ENCODE assay signal across 31 cellular contexts in genomic region chr12:109808876-109809646, GRCh38. TPM values are rescaled to one million over a fixed set of nuclear protein-coding genes. Genes with fewer than 3 reads are reported as not detected.
DNase-seq lines count a peak whose midpoint lies in the region; ATAC-seq, FAIRE-seq and TF ChIP-seq lines count a peak whose summit lies in the region.
"Had no signal": no experiment of that assay in that cellular context is flagged by ENCODE, and none has a peak within 500 bp of the region (broad histone marks: within the 10 kb centered on the region; RNA-seq: fewer than 3 reads in every experiment).

No MANE protein-coding gene starts in this region.

- H3K9me3 Mint-ChIP-seq in MCF 10A (ENCODE audit: unreplicated experiment), result no peaks in the 10 kb centered on the region
- H3K9me3 Mint-ChIP-seq: CD4-positive, alpha-beta memory T cell; CD4-positive, CD25-positive, alpha-beta regulatory T cell; CD8-positive, alpha-beta memory T cell had no signal

- H3K36me3 Mint-ChIP-seq in MCF 10A (ENCODE audit: insufficient read depth, unreplicated experiment), result no peaks in the 10 kb centered on the region
- H3K36me3 Mint-ChIP-seq: CD14-positive monocyte; CD4-positive, alpha-beta memory T cell; CD4-positive, CD25-positive, alpha-beta regulatory T cell; CD8-positive, alpha-beta memory T cell had no signal

- no peaks in the 10 kb centered on the region for H3K9me2 ChIP-seq in GM23248 (ENCODE audit: insufficient read depth)

- H4K20me1 ChIP-seq in K562 (replicated peaks; ENCODE audit: control insufficient read depth, insufficient read depth, low read length), result peaks cover 6% of the 10 kb centered on the region; the same call in 1 of the 2 replicates
- peaks cover 0 to 15% of the 10 kb centered on the region in 2 experiments for H4K20me1 ChIP-seq in H1 (replicated peaks in 1 of 2; ENCODE audit: control insufficient read depth in 1 of 2, insufficient read depth in 2 of 2, low read length in 2 of 2)
- H4K20me1 ChIP-seq in GM23248 (ENCODE audit: insufficient read depth), result no peaks in the 10 kb centered on the region
- H4K20me1 ChIP-seq: BLaER1 had no signal

- H3K36me3 ChIP-seq in K562 (ENCODE audit: control insufficient read depth, insufficient read depth, low read length), result no peaks in the 10 kb centered on the region
- no peaks in the 10 kb centered on the region for H3K36me3 ChIP-seq in H1 (ENCODE audit: control insufficient read depth in 2 of 4, insufficient read depth in 4 of 4, low read length in 3 of 4)
- H3K36me3 ChIP-seq in neuronal stem cell (replicated peaks in 1 of 2; ENCODE audit: control insufficient read depth in 2 of 2, insufficient read depth in 2 of 2, low read length in 2 of 2), result no peaks in the 10 kb centered on the region
- H3K36me3 ChIP-seq in GM23248 (ENCODE audit: low read depth), result no peaks in the 10 kb centered on the region
- H3K36me3 ChIP-seq: BE2C, BLaER1 had no signal

- no peak overlapping the region for H3K18ac ChIP-seq in H1 (ENCODE audit: extremely low read depth, low read length)
- no peak overlapping the region for H3K18ac ChIP-seq in neuronal stem cell (ENCODE audit: low read length)

- H3K27me3 ChIP-seq in K562 (ENCODE audit: control insufficient read depth in 2 of 2, insufficient read depth in 2 of 2, low read length in 2 of 2) (peaks cover 2 to 8% of the 10 kb centered on the region in 2 experiments; a peak in 2 of 5 replicates), H1 (replicated peaks in 1 of 4; ENCODE audit: control insufficient read depth in 3 of 4, extremely low read depth in 1 of 4, insufficient read depth in 3 of 4, low read length in 3 of 4) (no peaks in the 10 kb centered on the region), neuronal stem cell (ENCODE audit: control insufficient read depth in 3 of 3, insufficient read depth in 3 of 3, low read depth in 1 of 3, low read length in 3 of 3) (no peaks in the 10 kb centered on the region), GM23248 (replicated peaks; ENCODE audit: insufficient read depth) (no peaks in the 10 kb centered on the region)
- H3K27me3 ChIP-seq: BE2C, BLaER1 had no signal

- H3K9ac ChIP-seq in K562 (ENCODE audit: insufficient read depth in 1 of 2, low read depth in 2 of 2, low read length in 2 of 2), result no peak overlapping the region
- H3K9ac ChIP-seq in H1 (replicated peaks in 1 of 4; ENCODE audit: extremely low read depth in 1 of 4, low read depth in 3 of 4, low read length in 3 of 4), result no peak overlapping the region
- H3K9ac ChIP-seq in neuronal stem cell (ENCODE audit: low read depth, low read length, poor library complexity), result peak overlapping the region; percentile 9
- H3K9ac ChIP-seq in GM23248, result no peak overlapping the region
- H3K9ac ChIP-seq: BLaER1 had no signal

- no peaks in the 10 kb centered on the region; a peak in 1 of 5 replicates for H3K4me1 ChIP-seq in K562 (replicated peaks in 1 of 2; ENCODE audit: control insufficient read depth in 2 of 2, insufficient read depth in 2 of 2, low read length in 2 of 2)
- H3K4me1 ChIP-seq in H1 (replicated peaks in 1 of 4; ENCODE audit: control insufficient read depth in 3 of 4, insufficient read depth in 4 of 4, low read length in 3 of 4), result no peaks in the 10 kb centered on the region
- H3K4me1 ChIP-seq in neuronal stem cell (ENCODE audit: control insufficient read depth in 2 of 2, insufficient read depth in 1 of 2, low read depth in 1 of 2, low read length in 2 of 2), result no peaks in the 10 kb centered on the region
- no peaks in the 10 kb centered on the region for H3K4me1 ChIP-seq in GM23248 (ENCODE audit: insufficient read depth)
- H3K4me1 ChIP-seq: BE2C, BLaER1 had no signal

- no peaks in the 10 kb centered on the region; the same call in 1 of the 2 replicates for H3K79me1 ChIP-seq in H1 (ENCODE audit: low read depth, low read length)
- H3K79me1 ChIP-seq in neuronal stem cell (ENCODE audit: low read depth, low read length), result no peaks in the 10 kb centered on the region

- H4K5ac ChIP-seq in H1 (ENCODE audit: insufficient read length, low read depth, low read length), result no peak overlapping the region

- H3K9me1 ChIP-seq in K562 (ENCODE audit: control insufficient read depth, insufficient read depth, low read length), result no peaks in the 10 kb centered on the region

- POLR2A ChIA-PET in K562 (lab: Yijun Ruan, JAX) (no interaction called here), H1 (lab: Charles Lee; ENCODE audit: partially characterized antibody) (no interaction called here), MCF 10A (lab: Yijun Ruan, JAX) (interaction anchor here (0.6 to 1.4 kb wide), 3 partner anchors 10 to 36 kb away, joined by 3 to 5 read pairs (median 3); no protein-coding TSS in a partner anchor)

- H2AK5ac ChIP-seq in H1 (ENCODE audit: low read depth, low read length) (no peak overlapping the region), neuronal stem cell (ENCODE audit: low read depth, low read length) (no peak overlapping the region)

- TF ChIP-seq POLR2A in K562 (conservative IDR thresholded peaks at IDR 0.05), result no peak
- no peak for TF ChIP-seq POLR2A in H1 (IDR thresholded peaks at IDR 0.05; ENCODE audit: control extremely low read depth in 1 of 2, low read depth in 2 of 2, low read length in 2 of 2)

- no peak overlapping the region for H3K4me3 Mint-ChIP-seq in MCF 10A (ENCODE audit: unreplicated experiment)
- H3K4me3 Mint-ChIP-seq: CD14-positive monocyte; CD4-positive, alpha-beta memory T cell; CD4-positive, CD25-positive, alpha-beta regulatory T cell; CD8-positive, alpha-beta memory T cell had no signal

- no peak overlapping the region for H3K27ac Mint-ChIP-seq in MCF 10A (ENCODE audit: low read depth, unreplicated experiment)
- H3K27ac Mint-ChIP-seq: CD14-positive monocyte; CD4-positive, alpha-beta memory T cell; CD4-positive, CD25-positive, alpha-beta regulatory T cell; CD8-positive, alpha-beta memory T cell had no signal

- H3K4me2 ChIP-seq in K562 (ENCODE audit: insufficient read depth, low read length) (no peak overlapping the region), H1 (ENCODE audit: insufficient read depth in 1 of 2, low read depth in 2 of 2, low read length in 2 of 2) (no peak overlapping the region), neuronal stem cell (ENCODE audit: insufficient read depth, low read length, poor library complexity, severe bottlenecking) (no peak overlapping the region), GM23248 (ENCODE audit: unreplicated experiment) (no peak overlapping the region)
- H3K4me2 ChIP-seq: BLaER1 had no signal

- no peak overlapping the region for H3K23ac ChIP-seq in H1 (ENCODE audit: insufficient read length)
- H3K23ac ChIP-seq in neuronal stem cell (ENCODE audit: low read depth, low read length, poor library complexity), result no peak overlapping the region

- DNase-seq in HTR-8/SVneo (ENCODE audit: insufficient read length, low spot score) (no peak), K562 (ENCODE audit: extremely low read depth in 1 of 4, low spot score in 3 of 4) (no peak), H1 (ENCODE audit: low read depth in 1 of 2, low spot score in 2 of 2) (no peak), neuronal stem cell (ENCODE audit: low spot score) (no peak), GM23248 (no peak), amygdala (lab: John Stamatoyannopoulos, UW) (no peak), MCF 10A (ENCODE audit: unreplicated experiment) (no peak)
- DNase-seq: 8988T; ACHN; BE2C; C1 segment of cervical spinal cord; CD4-positive, alpha-beta memory T cell; CD4-positive, CD25-positive, alpha-beta regulatory T cell; CD8-positive, alpha-beta memory T cell; COR-L47; DMS 273 treated with DMSO at 0.1 percent for 48 hours; DMS153; DMS53; DMS79; DND-41; EL; GDM1 had no signal

- peak overlapping the region; percentile 97 for H3K56ac ChIP-seq in H1 (replicated peaks; ENCODE audit: insufficient read length, low read depth, low read length)

- H3F3A ChIP-seq in GM23248 (ENCODE audit: insufficient read depth), result no peaks in the 10 kb centered on the region

- no peak overlapping the region for H3K27ac ChIP-seq in K562 (ENCODE audit: extremely low read depth, low read depth, low read length)
- H3K27ac ChIP-seq in H1 (ENCODE audit: low read depth, low read length), result no peak overlapping the region
- H3K27ac ChIP-seq in neuronal stem cell (replicated peaks; ENCODE audit: low read length), result no peak overlapping the region
- H3K27ac ChIP-seq in GM23248, result no peak overlapping the region
- H3K27ac ChIP-seq: BLaER1 had no signal

- H2BK15ac ChIP-seq in H1 (ENCODE audit: low read length) (no peak overlapping the region), neuronal stem cell (ENCODE audit: low read length) (no peak overlapping the region)

- H2BK120ac ChIP-seq in H1 (replicated peaks; ENCODE audit: low read depth, low read length), result no peak overlapping the region
- H2BK120ac ChIP-seq in neuronal stem cell (ENCODE audit: low read depth, low read length), result no peak overlapping the region

- H3K9me3 ChIP-seq in K562 (replicated peaks; ENCODE audit: control insufficient read depth, insufficient read depth, low read depth, low read length), result no peaks in the 10 kb centered on the region
- H3K9me3 ChIP-seq in H1 (ENCODE audit: insufficient read depth in 2 of 2, low read depth in 1 of 2, low read length in 1 of 2), result 0 out of 4 replicates have a peak, but pooled peaks cover 0 to 5% of the 10 kb centered on the region in 2 experiments
- no peaks in the 10 kb centered on the region for H3K9me3 ChIP-seq in neuronal stem cell (replicated peaks in 1 of 2; ENCODE audit: control insufficient read depth in 2 of 2, insufficient read depth in 1 of 2, low read depth in 1 of 2, low read length in 2 of 2)
- no peaks in the 10 kb centered on the region for H3K9me3 ChIP-seq in GM23248 (ENCODE audit: low read depth)
- H3K9me3 ChIP-seq: BE2C, BLaER1 had no signal

- H2BK12ac ChIP-seq in H1 (ENCODE audit: low read depth, low read length) (no peak overlapping the region), neuronal stem cell (ENCODE audit: low read length) (no peak overlapping the region)

- FAIRE-seq in HTR-8/SVneo (lab: Jason Lieb, UNC), result peak; percentile 23
- FAIRE-seq in K562 (lab: Jason Lieb, UNC), result no peak
- no peak for FAIRE-seq in H1 (lab: Jason Lieb, UNC)
- FAIRE-seq: A204.1, GM12878, GM12892, GM18507, GM19239 had no signal

- no peaks in the 10 kb centered on the region for H3K27me3 Mint-ChIP-seq in MCF 10A (ENCODE audit: insufficient read depth, unreplicated experiment)
- H3K27me3 Mint-ChIP-seq: CD4-positive, CD25-positive, alpha-beta regulatory T cell; CD8-positive, alpha-beta memory T cell had no signal

- 0% methylated on average over 4 of the region's 4 CpGs for WGBS in K562 (ENCODE audit: insufficient coverage, low coverage, missing lambda C conversion rate)
- 65 to 100% methylated on average over 3 to 4 of the region's 4 CpGs for WGBS in H1 (ENCODE audit: extremely low coverage in 1 of 2, insufficient coverage in 1 of 2, insufficient read length in 1 of 2, insufficient replicate concordance in 2 of 2, low coverage in 1 of 2, low lambda C conversion rate in 2 of 2, missing lambda C conversion rate in 1 of 2), 2 experiments
- 100% methylated on average over 3 of the region's 4 CpGs; no CpG with 5 or more reads in 1 of the 2 donors for WGBS in neuronal stem cell (ENCODE audit: extremely low coverage in 2 of 2, insufficient read length in 2 of 2, insufficient replicate concordance in 1 of 2), 2 donors
- 77 to 92% methylated on average over 1 to 4 of the region's 4 CpGs for WGBS in GM23248 (ENCODE audit: low coverage in 1 of 2, low lambda C conversion rate in 2 of 2, missing lambda C conversion rate in 2 of 2), 2 experiments

- H2BK20ac ChIP-seq in H1 (ENCODE audit: low read length), result no peak overlapping the region

- H3K79me2 ChIP-seq in K562 (ENCODE audit: control insufficient read depth, insufficient read depth, low read length), result no peaks in the 10 kb centered on the region
- H3K79me2 ChIP-seq in H1 (ENCODE audit: control insufficient read depth in 1 of 2, insufficient read depth in 2 of 2, low read length in 2 of 2), result no peaks in the 10 kb centered on the region
- H3K79me2 ChIP-seq in GM23248 (ENCODE audit: insufficient read depth), result no peaks in the 10 kb centered on the region

- in situ Hi-C loops in K562 (cut with MboI), result no loop called here
- in situ Hi-C loops in GM23248 (cut with MboI), result no loop called here

- no TSS peak for BruUV-seq in K562 (replicated peaks; lab: Mats Ljungman, UMichigan)
- BruUV-seq in MCF 10A (replicated peaks; lab: Mats Ljungman, UMichigan), result no TSS peak

- H4K91ac ChIP-seq in H1 (replicated peaks; ENCODE audit: insufficient read length, low read length) (no peak overlapping the region), neuronal stem cell (ENCODE audit: low read depth, low read length, poor library complexity) (no peak overlapping the region)

- no peak for TF ChIP-seq CTCF in K562 (IDR thresholded peaks at IDR 0.05 in 2 of 3, conservative IDR thresholded peaks at IDR 0.05 in 1 of 3; ENCODE audit: insufficient read depth in 2 of 3, low read depth in 1 of 3, low read length in 3 of 3)
- no peak for TF ChIP-seq CTCF in H1 (IDR thresholded peaks at IDR 0.05; ENCODE audit: control extremely low read depth in 1 of 3, insufficient read depth in 1 of 3, low read depth in 1 of 3, low read length in 3 of 3)
- TF ChIP-seq CTCF in MCF 10A (IDR thresholded peaks at IDR 0.05; ENCODE audit: unreplicated experiment), result no peak

- TF ChIP-seq EP300 in K562 (IDR thresholded peaks at IDR 0.05; ENCODE audit: low read length) (no peak), H1 (IDR thresholded peaks at IDR 0.05; ENCODE audit: borderline replicate concordance in 1 of 2, low read depth in 2 of 2, low read length in 2 of 2) (no peak)

- H4K8ac ChIP-seq in H1 (ENCODE audit: extremely low read depth, insufficient read depth, low read length), result no peak overlapping the region
- H4K8ac ChIP-seq in neuronal stem cell (ENCODE audit: low read depth, low read length), result no peak overlapping the region

- peaks cover 20% of the 10 kb centered on the region; the same call in 1 of the 2 replicates for H3K23me2 ChIP-seq in H1 (ENCODE audit: low read depth, low read length)

- no peaks in the 10 kb centered on the region for H3K4me1 Mint-ChIP-seq in MCF 10A (ENCODE audit: insufficient read depth, unreplicated experiment)

- H2BK5ac ChIP-seq in H1 (ENCODE audit: low read depth, low read length) (no peak overlapping the region), neuronal stem cell (ENCODE audit: low read length) (no peak overlapping the region)

- TF ChIP-seq RAD21 in K562 (CRISPR knock-in tag; conservative IDR thresholded peaks at IDR 0.05 in 1 of 2, IDR thresholded peaks at IDR 0.05 in 1 of 2) (no peak), H1 (IDR thresholded peaks at IDR 0.05 in 1 of 2, conservative IDR thresholded peaks at IDR 0.05 in 1 of 2; ENCODE audit: low read depth in 2 of 2, low read length in 2 of 2) (no peak)

- no peak overlapping the region for H3K4ac ChIP-seq in H1 (replicated peaks; ENCODE audit: insufficient read length, low read depth, low read length)
- H3K4ac ChIP-seq in neuronal stem cell (ENCODE audit: low read length), result no peak overlapping the region

- H3K14ac ChIP-seq in H1 (ENCODE audit: insufficient read length), result no peak overlapping the region
- no peak overlapping the region for H3K14ac ChIP-seq in neuronal stem cell (ENCODE audit: low read length)

- no peak overlapping the region for H2AFZ ChIP-seq in K562 (ENCODE audit: low read depth, low read length)
- no peak overlapping the region for H2AFZ ChIP-seq in H1 (ENCODE audit: low read length)
- H2AFZ ChIP-seq in neuronal stem cell (ENCODE audit: low read length), result no peak overlapping the region
- H2AFZ ChIP-seq in GM23248, result no peak overlapping the region

- ATAC-seq in K562, result no peak
- ATAC-seq in GM19023 (IDR thresholded peaks at IDR 0.05; ENCODE audit: unreplicated experiment), result no peak
- ATAC-seq: GM12878 had no signal

- CTCF ChIA-PET in K562 (lab: Yijun Ruan, JAX; ENCODE audit: low intra/inter-chr PET ratio), result no interaction called here
- CTCF ChIA-PET in H1 (lab: Charles Lee; ENCODE audit: partially characterized antibody), result interaction anchor here (0.8 to 6.1 kb wide), 4 partner anchors 27 to 54 kb away, joined by 3 to 183 read pairs (median 4); no protein-coding TSS in a partner anchor
- CTCF ChIA-PET in MCF 10A (lab: Yijun Ruan, JAX), result interaction anchor here (0.9 to 6.1 kb wide), 3 partner anchors 34 to 85 kb away, joined by 4 to 300 read pairs (median 5); no protein-coding TSS in a partner anchor

- H3K4me3 ChIP-seq in K562 (no peak overlapping the region), H1 (ENCODE audit: extremely low read depth in 1 of 4, insufficient read depth in 2 of 4, low read depth in 3 of 4, low read length in 4 of 4) (no peak overlapping the region), neuronal stem cell (ENCODE audit: low read length in 2 of 2) (no peak overlapping the region), GM23248 (no peak overlapping the region)
- H3K4me3 ChIP-seq: BLaER1, GM12878 had no signal

- intact Hi-C loops in K562 (cut with micrococcal nuclease), result loop anchor here (5.0 kb wide), 1 partner anchor 68 kb away; no protein-coding TSS in a partner anchor
- intact Hi-C loops in MCF 10A (cut with micrococcal nuclease), result no loop called here

RNA-seq across cellular contexts. Expression of gene TRPV4, which starts 24.1 kb away (rescaled TPM):
- 1.1 TPM in 1 of 2 replicates, not detected in the other for total RNA-seq in K562 (2011; cell fraction: chromatin; rRNA removed; ENCODE audit: low replicate concordance)
- 0.39 and 0.50 TPM in 2 replicates for total RNA-seq in K562 (2011; cell fraction: nucleolus; rRNA removed)
- total RNA-seq in K562 (2011; cell fraction: nucleoplasm; rRNA removed), result not detected in 2 replicates
- total RNA-seq in K562 (2014; rRNA removed) (not detected in 2 replicates), K562 (2014; rRNA removed; fragmentation: Illumina TruSeq; extraction: Trizol) (not detected in 2 replicates), K562 (2015; rRNA removed; fragmentation: Illumina TruSeq; extraction: Trizol) (not detected in 2 replicates), K562 (2021) (not detected in 2 replicates), MCF 10A (2022) (0.09 and 0.15 TPM in 2 replicates)
- polyA plus RNA-seq in K562 (2011; rRNA removed) (0.13 and 0.47 TPM in 2 replicates), K562 (2014; fragmentation: Illumina TruSeq; extraction: Trizol) (not detected in 2 replicates), K562 (2014; fragmentation: Nextera tagmentation; extraction: Ambion mirVana) (not detected), K562 (2014; rRNA removed) (0.03 TPM in 1 of 2 replicates, not detected in the other), H1 (2011; rRNA removed) (6.2 and 6.4 TPM in 2 replicates), GM23248 (2016; fragmentation: Nextera tagmentation; extraction: Ambion mirVana) (2.6 and 2.9 TPM in 2 replicates)
- 0.33 and 0.47 TPM in 2 replicates for polyA plus RNA-seq in K562 (2011; cell fraction: cytosol; rRNA removed)
- polyA plus RNA-seq in K562 (2011; cell fraction: nucleus; rRNA removed), result 0.34 and 0.72 TPM in 2 replicates
- 0.03 TPM in 1 of 2 replicates, not detected in the other for polyA plus RNA-seq in K562 (2012)
- polyA minus RNA-seq in K562 (2011; rRNA and poly(A)+ RNA removed), result 0.39 TPM in 1 of 2 replicates, not detected in the other
- not detected in 2 replicates for polyA minus RNA-seq in K562 (2011; cell fraction: cytosol; rRNA and poly(A)+ RNA removed)
- polyA minus RNA-seq in K562 (2011; cell fraction: nucleus; rRNA and poly(A)+ RNA removed), result 0.40 and 1.7 TPM in 2 replicates
- 2.1 and 2.5 TPM in 2 replicates for total RNA-seq in H1 (2021; fragmentation: NEBNext Ultra II Directional; extraction: Animal tissue kit (Norgen Biotek cat#: 25700))
- 3.3 TPM for polyA plus RNA-seq in H1 (2011; cell fraction: cytosol; rRNA removed)
- 7.3 TPM for polyA plus RNA-seq in H1 (2011; cell fraction: nucleus; rRNA removed)
- 1.8 to 3.5 TPM (median 2.6 TPM) in 4 replicates for polyA plus RNA-seq in H1 (2012, experiment 1 of 2)
- polyA plus RNA-seq in H1 (2012, experiment 2 of 2), result 2.1 TPM
- 3.2 TPM for polyA plus RNA-seq in H1 (2013, experiment 1 of 2)
- 3.2 TPM for polyA plus RNA-seq in H1 (2013, experiment 2 of 2)
- 6.7 and 9.3 TPM in 2 replicates for polyA minus RNA-seq in H1 (2011; rRNA and poly(A)+ RNA removed)
- polyA minus RNA-seq in H1 (2011; cell fraction: cytosol; rRNA and poly(A)+ RNA removed), result 2.4 TPM
- polyA minus RNA-seq in H1 (2011; cell fraction: nucleus; rRNA and poly(A)+ RNA removed), result 4.8 TPM
- 3.5 TPM for polyA plus RNA-seq in neuronal stem cell (2013, experiment 1 of 2)
- polyA plus RNA-seq in neuronal stem cell (2013, experiment 2 of 2), result 3.6 TPM
- total RNA-seq in GM23248 (2014; rRNA removed; shearing (Covaris generic)), result 0.65 and 1.6 TPM in 2 replicates
- total RNA-seq: CD4-positive, CD25-positive, alpha-beta regulatory T cell; CD8-positive, alpha-beta memory T cell; G401; GM12878 had no signal
- polyA plus RNA-seq: CD4-positive, alpha-beta memory T cell; CD4-positive, CD25-positive, alpha-beta regulatory T cell; CD8-positive, alpha-beta memory T cell; GM12878 had no signal
